In the genomic region with DNA sequence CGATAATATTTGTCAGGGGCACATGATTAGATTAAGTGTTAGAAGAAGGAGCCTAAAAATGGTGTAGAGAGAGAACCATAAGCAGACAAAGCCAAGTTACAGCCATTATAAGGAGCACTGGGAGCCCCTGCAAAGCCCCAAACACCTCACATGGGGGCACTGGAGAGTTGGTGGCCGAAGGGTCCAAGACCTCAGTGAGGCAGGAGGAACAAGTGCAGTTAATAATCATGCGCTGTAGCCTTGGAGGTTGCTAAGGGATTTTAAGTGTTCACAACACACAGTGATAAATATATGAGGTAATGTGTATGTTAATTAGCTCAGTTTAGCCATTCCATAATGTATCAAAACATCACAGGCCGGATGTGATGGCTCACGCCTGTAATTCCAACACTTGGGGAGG, we compare ENCODE assay signal across 10 cellular contexts. TPM values are rescaled to one million over a fixed set of nuclear protein-coding genes. Genes with fewer than 3 reads are reported as not detected.
DNase-seq lines count a peak whose midpoint lies in the region; ATAC-seq and TF ChIP-seq lines count a peak whose summit lies in the region.
"Had no signal": no experiment of that assay in that cellular context is flagged by ENCODE, and none has a peak within 500 bp of the region (broad histone marks: within the 10 kb centered on the region; RNA-seq: fewer than 3 reads in every experiment).

No MANE protein-coding gene starts in this region.

- peak; percentile 32 to 41 for ATAC-seq in naive thymus-derived CD8-positive, alpha-beta T cell
- ATAC-seq in left lobe of liver, result no peak
- ATAC-seq in gastrocnemius medialis, result no peak
- ATAC-seq in natural killer cell treated with Interleukin-12 subunit alpha and Interleukin-12 subunit beta and Interleukin-15 and Interleukin-18, amount 100 ng/mL, for 72 hours, result no peak

- no peak overlapping the region for H3K4me3 ChIP-seq in astrocyte of the spinal cord (ENCODE audit: low read depth, low read length)
- H3K4me3 ChIP-seq in gastrocnemius medialis, result no peak overlapping the region

- POLR2A ChIA-PET in naive thymus-derived CD8-positive, alpha-beta T cell (lab: Charles Lee), result interaction anchor here (2.2 kb wide), 1 partner anchor 13 kb away, joined by 7 read pairs; no protein-coding TSS in a partner anchor

- H3K36me3 Mint-ChIP-seq in naive thymus-derived CD8-positive, alpha-beta T cell, result no peaks in the 10 kb centered on the region
- H3K36me3 Mint-ChIP-seq in activated T-helper 1 cell treated with anti-CD3 and anti-CD28 coated beads, Interleukin-12 subunit alpha, Interleukin-12 subunit beta, Interleukin-2, Interleukin-4 antibody, amounts not matched to agents 30 ng/mL and 10 ng/mL and 1 ng/mL, durations not matched to agents 14 hours and 24 hours and 36 hours (ENCODE audit: low read depth), result no peaks in the 10 kb centered on the region
- H3K36me3 Mint-ChIP-seq in natural killer cell treated with Interleukin-12 subunit alpha and Interleukin-12 subunit beta and Interleukin-15 and Interleukin-18, amount 100 ng/mL, for 72 hours, result no peaks in the 10 kb centered on the region
- H3K36me3 Mint-ChIP-seq: naive B cell had no signal

- H3K36me3 ChIP-seq in gastrocnemius medialis, result no peaks in the 10 kb centered on the region

- no peak overlapping the region for H3K27ac ChIP-seq in gastrocnemius medialis

- H3K27me3 Mint-ChIP-seq in naive thymus-derived CD8-positive, alpha-beta T cell, result peaks cover 0 to 2% (median 0%) of the 10 kb centered on the region in 5 donors
- peaks cover 47% of the 10 kb centered on the region for H3K27me3 Mint-ChIP-seq in activated T-helper 1 cell treated with anti-CD3 and anti-CD28 coated beads, Interleukin-12 subunit alpha, Interleukin-12 subunit beta, Interleukin-2, Interleukin-4 antibody, amounts not matched to agents 30 ng/mL and 10 ng/mL and 1 ng/mL, durations not matched to agents 14 hours and 24 hours and 36 hours (ENCODE audit: insufficient read depth)
- H3K27me3 Mint-ChIP-seq in natural killer cell treated with Interleukin-12 subunit alpha and Interleukin-12 subunit beta and Interleukin-15 and Interleukin-18, amount 100 ng/mL, for 72 hours, result peaks cover 27 to 38% of the 10 kb centered on the region in 2 donors

- no peak overlapping the region for H3K4me3 Mint-ChIP-seq in naive thymus-derived CD8-positive, alpha-beta T cell
- H3K4me3 Mint-ChIP-seq in activated T-helper 1 cell treated with anti-CD3 and anti-CD28 coated beads, Interleukin-12 subunit alpha, Interleukin-12 subunit beta, Interleukin-2, Interleukin-4 antibody, amounts not matched to agents 30 ng/mL and 10 ng/mL and 1 ng/mL, durations not matched to agents 14 hours and 24 hours and 36 hours, result no peak overlapping the region
- no peak overlapping the region for H3K4me3 Mint-ChIP-seq in natural killer cell treated with Interleukin-12 subunit alpha and Interleukin-12 subunit beta and Interleukin-15 and Interleukin-18, amount 100 ng/mL, for 72 hours
- H3K4me3 Mint-ChIP-seq: naive B cell had no signal

- TF ChIP-seq CTCF in astrocyte of the spinal cord (IDR thresholded peaks at IDR 0.05; ENCODE audit: low read depth, low read length) (peak; percentile 30), gastrocnemius medialis (IDR thresholded peaks at IDR 0.05 in 4 of 5, conservative IDR thresholded peaks at IDR 0.05 in 1 of 5) (peak in 2 of 5 experiments; percentile 18 to 24)

- H3K9me3 ChIP-seq in gastrocnemius medialis, result no peaks in the 10 kb centered on the region

- H3K9me3 Mint-ChIP-seq in naive thymus-derived CD8-positive, alpha-beta T cell, result no peaks in the 10 kb centered on the region
- no peaks in the 10 kb centered on the region for H3K9me3 Mint-ChIP-seq in activated T-helper 1 cell treated with anti-CD3 and anti-CD28 coated beads, Interleukin-12 subunit alpha, Interleukin-12 subunit beta, Interleukin-2, Interleukin-4 antibody, amounts not matched to agents 30 ng/mL and 10 ng/mL and 1 ng/mL, durations not matched to agents 14 hours and 24 hours and 36 hours
- H3K9me3 Mint-ChIP-seq in natural killer cell treated with Interleukin-12 subunit alpha and Interleukin-12 subunit beta and Interleukin-15 and Interleukin-18, amount 100 ng/mL, for 72 hours, result no peaks in the 10 kb centered on the region
- H3K9me3 Mint-ChIP-seq: naive B cell had no signal

- DNase-seq in EH (ENCODE audit: low read depth) (peak; percentile 24), LHCN-M2 (ENCODE audit: low read depth) (peak; percentile 27), astrocyte of the spinal cord (ENCODE audit: low read depth, low spot score) (no peak), left lobe of liver (ENCODE audit: low spot score) (no peak), gastrocnemius medialis (no peak)
- peak in 1 of 10 donors; percentile 69 for DNase-seq in naive thymus-derived CD8-positive, alpha-beta T cell
- DNase-seq in activated T-helper 1 cell treated with anti-CD3 and anti-CD28 coated beads, Interleukin-12 subunit alpha, Interleukin-12 subunit beta, Interleukin-2, Interleukin-4 antibody, amounts not matched to agents 30 ng/mL and 10 ng/mL and 1 ng/mL, durations not matched to agents 14 hours and 24 hours and 36 hours (ENCODE audit: low spot score), result no peak
- no peak for DNase-seq in natural killer cell treated with Interleukin-12 subunit alpha and Interleukin-12 subunit beta and Interleukin-15 and Interleukin-18, amount 100 ng/mL, for 72 hours (ENCODE audit: low spot score)
- DNase-seq: activated naive CD4-positive, alpha-beta T cell treated with Interleukin-2 at 50 U/mL for 16 hours; naive B cell had no signal

- no peaks in the 10 kb centered on the region for H3K4me1 ChIP-seq in gastrocnemius medialis

- no peak for TF ChIP-seq POLR2A in gastrocnemius medialis (IDR thresholded peaks at IDR 0.05)

- intact Hi-C loops in gastrocnemius medialis (cut with DNase I; ENCODE audit: low total_unique reads), result loop anchor here (2.0 kb wide), 1 partner anchor 32 kb away; no protein-coding TSS in a partner anchor
- intact Hi-C loops in activated T-helper 1 cell treated with anti-CD3 and anti-CD28 coated beads, Interleukin-12 subunit alpha, Interleukin-12 subunit beta, Interleukin-2, Interleukin-4 antibody, amounts not matched to agents 30 ng/mL and 10 ng/mL and 1 ng/mL, durations not matched to agents 14 hours and 24 hours and 36 hours (cut with micrococcal nuclease), result no loop called here

- peaks cover 0 to 4% (median 0%) of the 10 kb centered on the region in 3 donors for H3K27me3 ChIP-seq in gastrocnemius medialis

- in situ Hi-C loops in astrocyte of the spinal cord (cut with HindIII; ENCODE audit: low sequenced_read_pairs), result no loop called here
- in situ Hi-C loops in gastrocnemius medialis (cut with MboI; ENCODE audit: low sequenced_read_pairs in 4 of 4), result no loop called here

- peak overlapping the region in 1 of 10 donors; percentile 31 for H3K27ac Mint-ChIP-seq in naive thymus-derived CD8-positive, alpha-beta T cell
- H3K27ac Mint-ChIP-seq in activated T-helper 1 cell treated with anti-CD3 and anti-CD28 coated beads, Interleukin-12 subunit alpha, Interleukin-12 subunit beta, Interleukin-2, Interleukin-4 antibody, amounts not matched to agents 30 ng/mL and 10 ng/mL and 1 ng/mL, durations not matched to agents 14 hours and 24 hours and 36 hours, result no peak overlapping the region
- H3K27ac Mint-ChIP-seq in natural killer cell treated with Interleukin-12 subunit alpha and Interleukin-12 subunit beta and Interleukin-15 and Interleukin-18, amount 100 ng/mL, for 72 hours, result no peak overlapping the region
- H3K27ac Mint-ChIP-seq: naive B cell had no signal

- H3K4me1 Mint-ChIP-seq in naive thymus-derived CD8-positive, alpha-beta T cell, result peaks cover 0 to 8% (median 0%) of the 10 kb centered on the region in 4 donors
- H3K4me1 Mint-ChIP-seq in activated T-helper 1 cell treated with anti-CD3 and anti-CD28 coated beads, Interleukin-12 subunit alpha, Interleukin-12 subunit beta, Interleukin-2, Interleukin-4 antibody, amounts not matched to agents 30 ng/mL and 10 ng/mL and 1 ng/mL, durations not matched to agents 14 hours and 24 hours and 36 hours (ENCODE audit: low read depth), result no peaks in the 10 kb centered on the region
- no peaks in the 10 kb centered on the region for H3K4me1 Mint-ChIP-seq in natural killer cell treated with Interleukin-12 subunit alpha and Interleukin-12 subunit beta and Interleukin-15 and Interleukin-18, amount 100 ng/mL, for 72 hours (ENCODE audit: low read depth in 2 of 2)
- H3K4me1 Mint-ChIP-seq: naive B cell had no signal

RNA-seq across cellular contexts. Expression of gene JAM3, which starts 54.4 kb away (rescaled TPM):
- 116 and 152 TPM in 2 replicates for total RNA-seq in LHCN-M2 (2014; rRNA removed)
- 42.0 TPM for polyA plus RNA-seq in LHCN-M2 (2012)
- 1 to 10 TPM; 8.5 to 9.1 TPM for total RNA-seq in naive thymus-derived CD8-positive, alpha-beta T cell
- polyA plus RNA-seq in naive thymus-derived CD8-positive, alpha-beta T cell, result 1 to 10 TPM; 4.2 to 6.5 (median 4.8) TPM
- total RNA-seq in left lobe of liver, result 0.75 TPM
- 1 to 10 TPM; 3.5 to 9.7 (median 6.2) TPM for total RNA-seq in gastrocnemius medialis
- 3.5 and 3.9 TPM in 2 replicates for total RNA-seq in activated T-helper 1 cell treated with anti-CD3 and anti-CD28 coated beads, Interleukin-12 subunit alpha, Interleukin-12 subunit beta, Interleukin-2, Interleukin-4 antibody, amounts not matched to agents 30 ng/mL and 10 ng/mL and 1 ng/mL, durations not matched to agents 14 hours and 24 hours and 36 hours
- total RNA-seq in natural killer cell treated with Interleukin-12 subunit alpha and Interleukin-12 subunit beta and Interleukin-15 and Interleukin-18, amount 100 ng/mL, for 72 hours, result 1 to 10 TPM; 2.9 to 5.7 TPM

RNA-seq across cellular contexts. Expression of gene IGSF9B, which starts 57.7 kb away (rescaled TPM):
- total RNA-seq in LHCN-M2 (2014; rRNA removed) (under 0.01 and 0.19 TPM in 2 replicates), left lobe of liver (0.13 TPM), gastrocnemius medialis (1 to 10 TPM in 2 of 4 donors, under 1 TPM in 2; 0.07 to 2.5 (median 1.4) TPM)
- not detected for polyA plus RNA-seq in LHCN-M2 (2012)
- 10 to 100 TPM; 16.1 TPM for total RNA-seq in naive thymus-derived CD8-positive, alpha-beta T cell
- polyA plus RNA-seq in naive thymus-derived CD8-positive, alpha-beta T cell, result 1 to 10 TPM in 1 of 3 donors, under 1 TPM in 2; 0.35 to 2.2 (median 0.81) TPM
- 73.6 and 77.2 TPM in 2 replicates for total RNA-seq in activated T-helper 1 cell treated with anti-CD3 and anti-CD28 coated beads, Interleukin-12 subunit alpha, Interleukin-12 subunit beta, Interleukin-2, Interleukin-4 antibody, amounts not matched to agents 30 ng/mL and 10 ng/mL and 1 ng/mL, durations not matched to agents 14 hours and 24 hours and 36 hours
- 1 to 10 TPM; 1.8 to 9.1 TPM for total RNA-seq in natural killer cell treated with Interleukin-12 subunit alpha and Interleukin-12 subunit beta and Interleukin-15 and Interleukin-18, amount 100 ng/mL, for 72 hours

Comparison
In these comparisons a context has a peak if more than half of its experiments do, and no peak if none do; other contexts are left out.
1. DNase-seq: peak in EH (single experiment) and LHCN-M2 (single experiment); none in astrocyte of the spinal cord (single experiment), left lobe of liver (single experiment), gastrocnemius medialis (0 of 2), activated T-helper 1 cell treated with anti-CD3 and anti-CD28 coated beads, Interleukin-12 subunit alpha, Interleukin-12 subunit beta, Interleukin-2, Interleukin-4 antibody, amounts not matched to agents 30 ng/mL and 10 ng/mL and 1 ng/mL, durations not matched to agents 14 hours and 24 hours and 36 hours (single experiment) and natural killer cell treated with Interleukin-12 subunit alpha and Interleukin-12 subunit beta and Interleukin-15 and Interleukin-18, amount 100 ng/mL, for 72 hours (single experiment).
2. ATAC-seq: peak in naive thymus-derived CD8-positive, alpha-beta T cell (2 of 2); none in left lobe of liver (single experiment), gastrocnemius medialis (0 of 2) and natural killer cell treated with Interleukin-12 subunit alpha and Interleukin-12 subunit beta and Interleukin-15 and Interleukin-18, amount 100 ng/mL, for 72 hours (0 of 2).
3. RNA of gene JAM3, which starts 54.4 kb away (total RNA-seq): 116 to 152 TPM in LHCN-M2; 8.5 to 9.1 TPM in naive thymus-derived CD8-positive, alpha-beta T cell, 3.5 to 9.7 TPM in gastrocnemius medialis, 2.9 to 5.7 TPM in natural killer cell treated with Interleukin-12 subunit alpha and Interleukin-12 subunit beta and Interleukin-15 and Interleukin-18, amount 100 ng/mL, for 72 hours, 3.5 to 3.9 TPM in activated T-helper 1 cell treated with anti-CD3 and anti-CD28 coated beads, Interleukin-12 subunit alpha, Interleukin-12 subunit beta, Interleukin-2, Interleukin-4 antibody, amounts not matched to agents 30 ng/mL and 10 ng/mL and 1 ng/mL, durations not matched to agents 14 hours and 24 hours and 36 hours and 0.75 TPM in left lobe of liver (single experiment); every median in the first group is over 10 times any median in the second.